ENCODE assay signal across 35 cellular contexts in genomic region chr10:24180891-24181290, GRCh38.
"Had no signal": no experiment of that assay in that cellular context is flagged by ENCODE, and none has a peak within 500 bp of the region (broad histone marks: within the 10 kb centered on the region; RNA-seq: fewer than 3 reads in every experiment).

No MANE protein-coding gene starts in this region.

- H3K27ac ChIP-seq: KMS-11 had no signal

- H3K9me3 ChIP-seq: MG63 had no signal

- DNase-seq: Karpas-422, Kasumi-1, KBM-7, KG1, MG63, MM.1S, MV-4-11, NCI-H1048, NCI-H1092, NCI-H1092 treated with DMSO at 0.1 percent for 48 hours, NCI-H1105, NCI-H1105 treated with DMSO at 0.1 percent for 48 hours, NCI-H1417, NCI-H1417 treated with DMSO at 0.1 percent for 48 hours, NCI-H1436, NCI-H1436 treated with DMSO at 0.1 percent for 48 hours, NCI-H146, NCI-H1694 treated with DMSO at 0.1 percent for 48 hours, NCI-H187, NCI-H187 treated with DMSO at 0.1 percent for 48 hours, NCI-H1930, NCI-H2029, NCI-H2029 treated with DMSO at 0.1 percent for 48 hours, NCI-H2081, NCI-H2081 treated with DMSO at 0.1 percent for 48 hours, NCI-H2107, NCI-H2171, NCI-H2171 treated with DMSO at 0.1 percent for 48 hours, NCI-H2227 treated with DMSO at 0.1 percent for 48 hours, NCI-H226, NCI-H345, NCI-H446, NCI-H446 treated with DMSO at 0.1 percent for 48 hours, NCI-H510A had no signal

- H3K27me3 ChIP-seq: MG63 had no signal

- H3K36me3 ChIP-seq: MG63 had no signal

- H3K4me3 ChIP-seq: MG63 had no signal
